16 cellular contexts compared by ENCODE assay signal in genomic region chr10:6296456-6297214, GRCh38.
DNase-seq lines count a peak whose midpoint lies in the region; TF ChIP-seq lines count a peak whose summit lies in the region.
"Had no signal": no experiment of that assay in that cellular context is flagged by ENCODE, and none has a peak within 500 bp of the region (broad histone marks: within the 10 kb centered on the region; RNA-seq: fewer than 3 reads in every experiment).

No MANE protein-coding gene starts in this region.

- H3K27ac Mint-ChIP-seq in Caco-2 (ENCODE audit: unreplicated experiment), result peak overlapping the region; percentile 10
- H3K27ac Mint-ChIP-seq: GM23338 had no signal

- H3K4me1 Mint-ChIP-seq in Caco-2 (ENCODE audit: low read depth, unreplicated experiment), result peaks cover 14% of the 10 kb centered on the region

- TF ChIP-seq CTCF in Caco-2 (IDR thresholded peaks at IDR 0.05; ENCODE audit: insufficient read depth in 1 of 2, low read depth in 1 of 2, low read length in 1 of 2, severe bottlenecking in 1 of 2, unreplicated experiment in 1 of 2) (no peak), esophagus squamous epithelium (IDR thresholded peaks at IDR 0.05) (no peak), adrenal gland (IDR thresholded peaks at IDR 0.05) (no peak)

- intact Hi-C loops in Caco-2 (cut with micrococcal nuclease; ENCODE audit: unreplicated experiment), result no loop called here
- intact Hi-C loops in esophagus squamous epithelium (cut with DNase I), result no loop called here
- intact Hi-C loops in adrenal gland (cut with DNase I), result no loop called here

- no TSS peak for BruUV-seq in Caco-2 (replicated peaks; lab: Mats Ljungman, UMichigan)

- TF ChIP-seq POLR2A in esophagus squamous epithelium (IDR thresholded peaks at IDR 0.05), result no peak
- TF ChIP-seq POLR2A in adrenal gland (IDR thresholded peaks at IDR 0.05), result no peak

- CTCF ChIA-PET in Caco-2 (lab: Charles Lee), result interaction anchor here (0.9 kb wide), 1 partner anchor 109 kb away, joined by 3 read pairs; no protein-coding TSS in a partner anchor

- no peak for DNase-seq in Caco-2
- DNase-seq in SW480 (ENCODE audit: low spot score), result peak; percentile 20
- DNase-seq in esophagus squamous epithelium (lab: John Stamatoyannopoulos, UW), result no peak
- peak; percentile 57 for DNase-seq in renal cortical epithelial cell (ENCODE audit: low read depth)
- DNase-seq in NOMO-1 (lab: John Stamatoyannopoulos, UW; ENCODE audit: unreplicated experiment in 2 of 2), result no peak
- no peak for DNase-seq in activated gamma-delta T cell treated with Interleukin-2 at 50 U/mL for 16 hours
- no peak for DNase-seq in GF-D8 (lab: John Stamatoyannopoulos, UW)
- no peak for DNase-seq in adrenal gland
- DNase-seq: NCI-H1694; NCI-H524; ovary; stimulated activated CD8-positive, alpha-beta memory T cell treated with anti-CD3 and anti-CD28 coated beads, Interleukin-4, amount 100 ng/mL, for 48 hours; T1000 had no signal

- no peaks in the 10 kb centered on the region for H3K27me3 Mint-ChIP-seq in Caco-2 (ENCODE audit: insufficient read depth, unreplicated experiment)
- H3K27me3 Mint-ChIP-seq: activated naive CD8-positive, alpha-beta T cell had no signal

- H3K4me3 Mint-ChIP-seq in Caco-2 (ENCODE audit: unreplicated experiment), result no peak overlapping the region
- H3K4me3 Mint-ChIP-seq: activated naive CD8-positive, alpha-beta T cell; GM23338 had no signal

- POLR2A ChIA-PET in Caco-2 (lab: Charles Lee), result no interaction called here

- H3K9me3 ChIP-seq in Caco-2 (no peaks in the 10 kb centered on the region), esophagus squamous epithelium (no peaks in the 10 kb centered on the region), adrenal gland (replicated peaks in 1 of 3) (no peaks in the 10 kb centered on the region)
- H3K9me3 ChIP-seq: ovary had no signal

- H3K27me3 ChIP-seq in Caco-2 (replicated peaks; ENCODE audit: control insufficient read depth, insufficient read depth, low read length) (no peaks in the 10 kb centered on the region), esophagus squamous epithelium (no peaks in the 10 kb centered on the region), adrenal gland (no peaks in the 10 kb centered on the region)
- H3K27me3 ChIP-seq: BLaER1, ovary had no signal

- WGBS in esophagus squamous epithelium, 2 donors, result 69 to 75% methylated on average over 6 of the region's 6 CpGs
- WGBS in adrenal gland, 4 donors, result 65 to 74% (median 71%) methylated on average over 6 of the region's 6 CpGs

- no peaks in the 10 kb centered on the region for H3K36me3 Mint-ChIP-seq in Caco-2 (ENCODE audit: insufficient read depth, unreplicated experiment)

- peak overlapping the region in 3 of 4 donors; percentile 2 to 57 (median 39) for H3K27ac ChIP-seq in esophagus squamous epithelium
- no peak overlapping the region for H3K27ac ChIP-seq in adrenal gland
- H3K27ac ChIP-seq: BLaER1, ovary had no signal

- H3K36me3 ChIP-seq in Caco-2 (ENCODE audit: control insufficient read depth, insufficient read depth, low read length), result no peaks in the 10 kb centered on the region
- no peaks in the 10 kb centered on the region for H3K36me3 ChIP-seq in esophagus squamous epithelium
- H3K36me3 ChIP-seq in adrenal gland (replicated peaks in 1 of 2), result no peaks in the 10 kb centered on the region
- H3K36me3 ChIP-seq: ovary had no signal

- H3K9me3 Mint-ChIP-seq in Caco-2 (ENCODE audit: unreplicated experiment), result peaks cover 12% of the 10 kb centered on the region
- H3K9me3 Mint-ChIP-seq: GM23338 had no signal

- H3K4me1 ChIP-seq in Caco-2 (peaks cover 27% of the 10 kb centered on the region), esophagus squamous epithelium (peaks cover 33 to 80% (median 39%) of the 10 kb centered on the region in 3 donors), adrenal gland (replicated peaks in 1 of 2) (no peaks in the 10 kb centered on the region)

- H3K4me3 ChIP-seq in Caco-2 (ENCODE audit: low read depth, low read length) (no peak overlapping the region), esophagus squamous epithelium (no peak overlapping the region), adrenal gland (no peak overlapping the region)
- H3K4me3 ChIP-seq: BLaER1, GM23338, ovary had no signal

Comparison
In these comparisons a context has a peak if more than half of its experiments do, and no peak if none do; other contexts are left out.
1. DNase-seq: peak in SW480 (single experiment) and renal cortical epithelial cell (single experiment); none in Caco-2 (0 of 2), esophagus squamous epithelium (single experiment), NOMO-1 (0 of 2), activated gamma-delta T cell treated with Interleukin-2 at 50 U/mL for 16 hours (single experiment), GF-D8 (single experiment) and adrenal gland (0 of 7).
2. H3K27ac ChIP-seq: peak in esophagus squamous epithelium (3 of 4); none in adrenal gland (0 of 5).